In the genomic region with DNA sequence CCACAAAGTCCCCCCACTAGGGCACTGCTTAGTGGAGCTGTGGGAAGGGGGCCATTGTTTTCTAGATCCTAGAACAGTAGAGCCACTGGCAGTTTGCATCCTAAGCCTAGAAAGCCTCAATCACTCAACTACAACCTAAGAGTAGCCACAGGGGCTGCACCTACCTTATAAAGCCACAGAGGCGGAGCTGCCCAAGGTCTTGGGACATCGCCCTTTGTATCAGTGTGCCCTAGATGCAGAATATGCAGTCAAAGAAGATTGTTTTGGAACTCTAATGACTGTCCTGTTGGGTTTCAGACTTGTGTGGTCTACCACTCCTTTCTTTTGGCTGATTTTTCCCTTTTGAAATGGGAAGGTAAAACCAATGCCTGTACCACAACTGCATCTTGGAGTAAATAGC, we compare ENCODE assay signal across 18 cellular contexts.
"Had no signal": no experiment of that assay in that cellular context is flagged by ENCODE, and none has a peak within 500 bp of the region (broad histone marks: within the 10 kb centered on the region; RNA-seq: fewer than 3 reads in every experiment).

No MANE protein-coding gene starts in this region.

- ATAC-seq: effector memory CD8-positive, alpha-beta T cell; left ventricle myocardium superior had no signal

- DNase-seq: cerebellar nuclear complex; effector memory CD8-positive, alpha-beta T cell; esophagus squamous epithelium; immature natural killer cell; left ventricle myocardium superior; naive thymus-derived CD4-positive, alpha-beta T cell; posterior cingulate gyrus; stimulated activated CD4-positive, alpha-beta T cell treated with anti-CD3 and anti-CD28 coated beads, Interleukin-12 subunit alpha, Interleukin-12 subunit beta, amount 100 ng/mL, for 4 hours; stimulated activated CD4-positive, alpha-beta T cell treated with anti-CD3 and anti-CD28 coated beads, Interleukin-2, amount 100 ng/mL, for 48 hours; stimulated activated naive CD4-positive, alpha-beta T cell treated with Interleukin-2 at 50 U/mL for 16 hours; testis had no signal

- H3K27me3 Mint-ChIP-seq: dendritic cell treated with granulocyte-macrophage colony-stimulating factor and Interleukin-4, amounts not matched to agents 40 ng/mL and 50 ng/mL, for 4 days; effector memory CD8-positive, alpha-beta T cell; naive thymus-derived CD4-positive, alpha-beta T cell had no signal

- H3K36me3 ChIP-seq: right atrium auricular region had no signal

- H3K4me3 Mint-ChIP-seq: dendritic cell treated with granulocyte-macrophage colony-stimulating factor and Interleukin-4, amounts not matched to agents 40 ng/mL and 50 ng/mL, for 4 days; effector memory CD8-positive, alpha-beta T cell; immature natural killer cell; naive thymus-derived CD4-positive, alpha-beta T cell; neural crest cell had no signal

- FAIRE-seq: colon, keratinocyte, small intestine had no signal

- H3K4me1 ChIP-seq: right atrium auricular region, testis had no signal

- H3K9me3 Mint-ChIP-seq: dendritic cell treated with granulocyte-macrophage colony-stimulating factor and Interleukin-4, amounts not matched to agents 40 ng/mL and 50 ng/mL, for 4 days; effector memory CD8-positive, alpha-beta T cell; immature natural killer cell; neural crest cell had no signal

- H3K27ac ChIP-seq: esophagus squamous epithelium, right atrium auricular region, testis, tibial nerve had no signal

- H3K27ac Mint-ChIP-seq: dendritic cell treated with granulocyte-macrophage colony-stimulating factor and Interleukin-4, amounts not matched to agents 40 ng/mL and 50 ng/mL, for 4 days; effector memory CD8-positive, alpha-beta T cell had no signal

- H3K27me3 ChIP-seq: esophagus squamous epithelium, right atrium auricular region, testis, tibial nerve had no signal

- H3K4me3 ChIP-seq: esophagus squamous epithelium, right atrium auricular region, testis, tibial nerve had no signal

- H3K9me3 ChIP-seq: esophagus squamous epithelium, right atrium auricular region, testis, tibial nerve had no signal
